In genomic region chr10:13820591-13821377, GRCh38 we compare ENCODE assay signal across 15 cellular contexts.
DNase-seq lines count a peak whose midpoint lies in the region; ATAC-seq and TF ChIP-seq lines count a peak whose summit lies in the region.
"Had no signal": no experiment of that assay in that cellular context is flagged by ENCODE, and none has a peak within 500 bp of the region (broad histone marks: within the 10 kb centered on the region; RNA-seq: fewer than 3 reads in every experiment).

No MANE protein-coding gene starts in this region.

- DNase-seq in natural killer cell (no peak), coronary artery (ENCODE audit: low spot score) (no peak), lung (ENCODE audit: low spot score) (no peak), NCI-H2029 treated with DMSO at 0.1 percent for 48 hours (lab: John Stamatoyannopoulos, UW) (no peak), EL (no peak)
- no peak for DNase-seq in natural killer cell treated with Interleukin-12 subunit alpha and Interleukin-12 subunit beta and Interleukin-15 and Interleukin-18, amount 100 ng/mL, for 72 hours (ENCODE audit: low spot score)
- DNase-seq: activated naive CD4-positive, alpha-beta T cell; DMS153; kidney glomerular epithelial cell; NCI-H526 treated with DMSO at 0.1 percent for 48 hours; T-helper 9 cell; trophoblast cell had no signal

- H3K27ac ChIP-seq in coronary artery (peak overlapping the region in 1 of 2 donors; percentile 47), lung (ENCODE audit: low read depth in 1 of 2, low read length in 1 of 2) (peak overlapping the region; percentile 6 to 47)
- H3K27ac ChIP-seq: RWPE1 had no signal

- peaks cover 30 to 43% of the 10 kb centered on the region in 2 donors for H3K27me3 Mint-ChIP-seq in natural killer cell (ENCODE audit: low read depth in 2 of 2)
- peaks cover 26 to 27% of the 10 kb centered on the region in 2 donors for H3K27me3 Mint-ChIP-seq in natural killer cell treated with Interleukin-12 subunit alpha and Interleukin-12 subunit beta and Interleukin-15 and Interleukin-18, amount 100 ng/mL, for 72 hours

- no peaks in the 10 kb centered on the region for H3K9me3 ChIP-seq in lung (ENCODE audit: control insufficient read depth in 2 of 2, insufficient read depth in 1 of 2, low read length in 1 of 2)

- H3K4me3 ChIP-seq in coronary artery = peak overlapping the region; percentile 33
- no peak overlapping the region for H3K4me3 ChIP-seq in lung

- no peaks in the 10 kb centered on the region for H3K36me3 ChIP-seq in lung (ENCODE audit: control insufficient read depth in 2 of 2, insufficient read depth in 2 of 2, low read length in 2 of 2)

- no peaks in the 10 kb centered on the region for H3K9me3 Mint-ChIP-seq in natural killer cell
- peaks cover 8% of the 10 kb centered on the region for H3K9me3 Mint-ChIP-seq in natural killer cell treated with Interleukin-12 subunit alpha and Interleukin-12 subunit beta and Interleukin-15 and Interleukin-18, amount 100 ng/mL, for 72 hours

- peaks cover 2 to 13% of the 10 kb centered on the region in 2 donors for H3K4me1 ChIP-seq in lung (ENCODE audit: control insufficient read depth in 2 of 2, insufficient read depth in 2 of 2, low read length in 2 of 2)

- peak overlapping the region; percentile 45 for H3K4me3 Mint-ChIP-seq in natural killer cell
- H3K4me3 Mint-ChIP-seq in natural killer cell treated with Interleukin-12 subunit alpha and Interleukin-12 subunit beta and Interleukin-15 and Interleukin-18, amount 100 ng/mL, for 72 hours = no peak overlapping the region

- TF ChIP-seq CTCF in natural killer cell (IDR thresholded peaks at IDR 0.05) (no peak), coronary artery (IDR thresholded peaks at IDR 0.05) (no peak), lung (IDR thresholded peaks at IDR 0.05; ENCODE audit: control extremely low read depth, extremely low read depth) (no peak)

- WGBS in lung, 2 donors = 55 to 56% methylated on average over 21 of the region's 21 CpGs

- H3K27me3 ChIP-seq in lung (ENCODE audit: control insufficient read depth, insufficient read depth) = no peaks in the 10 kb centered on the region

- H3K27ac Mint-ChIP-seq in natural killer cell = peak overlapping the region; percentile 39 to 49
- peak overlapping the region in 1 of 2 donors; percentile 15 for H3K27ac Mint-ChIP-seq in natural killer cell treated with Interleukin-12 subunit alpha and Interleukin-12 subunit beta and Interleukin-15 and Interleukin-18, amount 100 ng/mL, for 72 hours

- no peaks in the 10 kb centered on the region for H3K36me3 Mint-ChIP-seq in natural killer cell
- H3K36me3 Mint-ChIP-seq in natural killer cell treated with Interleukin-12 subunit alpha and Interleukin-12 subunit beta and Interleukin-15 and Interleukin-18, amount 100 ng/mL, for 72 hours = no peaks in the 10 kb centered on the region

- intact Hi-C loops in natural killer cell (cut with micrococcal nuclease) = no loop called here

- ATAC-seq in natural killer cell = peak in 2 of 3 donors; percentile 27 to 28
- no peak for ATAC-seq in natural killer cell treated with Interleukin-12 subunit alpha and Interleukin-12 subunit beta and Interleukin-15 and Interleukin-18, amount 100 ng/mL, for 72 hours
- ATAC-seq in lung (ENCODE audit: insufficient read depth, low FRiP score) = no peak
- no peak for ATAC-seq in HG03460 (IDR thresholded peaks at IDR 0.05; ENCODE audit: unreplicated experiment)
- ATAC-seq in GM18868 (IDR thresholded peaks at IDR 0.05; ENCODE audit: unreplicated experiment) = no peak

- H3K4me1 Mint-ChIP-seq in natural killer cell = peaks cover 21 to 26% of the 10 kb centered on the region in 2 donors
- H3K4me1 Mint-ChIP-seq in natural killer cell treated with Interleukin-12 subunit alpha and Interleukin-12 subunit beta and Interleukin-15 and Interleukin-18, amount 100 ng/mL, for 72 hours (ENCODE audit: low read depth in 2 of 2) = peaks cover 12 to 15% of the 10 kb centered on the region in 2 donors

Comparison
In these comparisons a context has a peak if more than half of its experiments do, and no peak if none do; other contexts are left out.
1. ATAC-seq: peak in natural killer cell (2 of 3); none in natural killer cell treated with Interleukin-12 subunit alpha and Interleukin-12 subunit beta and Interleukin-15 and Interleukin-18, amount 100 ng/mL, for 72 hours (0 of 2), lung (single experiment), HG03460 (single experiment) and GM18868 (single experiment).